Comparison of ENCODE assay signal across 37 cellular contexts in the genomic region with DNA sequence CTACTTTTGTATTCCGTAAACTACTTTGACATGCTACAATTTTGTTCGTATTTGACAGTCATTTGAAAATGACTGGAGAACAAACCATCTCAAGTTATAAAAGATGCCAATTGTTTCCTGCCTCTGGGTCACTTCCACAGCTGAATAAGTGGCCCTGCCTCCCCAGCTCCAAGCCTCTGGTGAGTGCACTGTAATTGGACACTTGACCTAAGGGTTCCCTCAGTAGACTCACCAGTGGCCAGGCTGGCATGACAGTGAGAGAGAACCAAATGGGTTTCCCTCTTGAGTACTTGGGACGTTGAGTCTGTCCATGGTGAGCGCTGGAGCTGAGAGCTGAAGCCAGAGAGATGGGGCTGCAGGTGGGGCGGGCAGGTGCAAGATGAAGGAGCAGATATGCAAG. TPM values are rescaled to one million over a fixed set of nuclear protein-coding genes. Genes with fewer than 3 reads are reported as not detected.
"Had no signal": no experiment of that assay in that cellular context is flagged by ENCODE, and none has a peak within 500 bp of the region (broad histone marks: within the 10 kb centered on the region; RNA-seq: fewer than 3 reads in every experiment).

No MANE protein-coding gene starts in this region.

- H3K36me3 Mint-ChIP-seq: activated CD4-positive, alpha-beta memory T cell treated with anti-CD3 and anti-CD28 coated beads for 36 hours; activated naive CD4-positive, alpha-beta T cell treated with anti-CD3 and anti-CD28 coated beads, Interleukin-2, amount 10 ng/mL, durations not matched to agents 7 days and 5 days; activated naive CD8-positive, alpha-beta T cell; brain had no signal

- ATAC-seq: activated naive CD8-positive, alpha-beta T cell treated with anti-CD3 and anti-CD28 coated beads, Interleukin-2, amount 50 U/mL, for 24 hours; Panc1 had no signal

- H3K4me3 Mint-ChIP-seq: activated B cell treated with CpG ODN at 0.5 μM for 24 hours; activated CD4-positive, alpha-beta memory T cell treated with anti-CD3 and anti-CD28 coated beads for 36 hours; activated naive CD4-positive, alpha-beta T cell treated with anti-CD3 and anti-CD28 coated beads, Interleukin-2, amount 10 ng/mL, durations not matched to agents 7 days and 5 days; activated naive CD8-positive, alpha-beta T cell; activated naive CD8-positive, alpha-beta T cell treated with anti-CD3 and anti-CD28 coated beads, Interleukin-2, amount 50 U/mL, for 24 hours; brain had no signal

- H3K4me3 ChIP-seq: MG63 had no signal

- DNase-seq: activated B cell treated with CpG ODN at 0.5 μM for 24 hours; activated CD4-positive, alpha-beta memory T cell treated with anti-CD3 and anti-CD28 coated beads for 36 hours; activated CD4-positive, alpha-beta T cell treated with anti-CD3 and anti-CD28 coated beads for 4 hours; activated CD4-positive, alpha-beta T cell treated with anti-CD3 and anti-CD28 coated beads, Interleukin-2, amount 50 U/mL, for 1 hour; activated CD4-positive, CD25-positive, alpha-beta regulatory T cell treated with anti-CD3 and anti-CD28 coated beads, Interleukin-2, amount 50 U/mL, for 72 hours; activated CD8-positive, alpha-beta memory T cell treated with anti-CD3 and anti-CD28 coated beads, Interleukin-2, amount 50 U/mL, for 48 hours; activated effector memory CD4-positive, alpha-beta T cell treated with Interleukin-2 at 50 U/mL for 16 hours; activated naive CD4-positive, alpha-beta T cell treated with anti-CD3 and anti-CD28 coated beads, Interleukin-2, amount 10 ng/mL, durations not matched to agents 7 days and 5 days; activated naive CD8-positive, alpha-beta T cell treated with anti-CD3 and anti-CD28 coated beads, Interleukin-2, amount 50 U/mL, for 24 hours; activated T-cell treated with anti-CD3 and anti-CD28 coated beads, Interleukin-2, amount 50 U/mL, for 48 hours; anterior cingulate cortex; caudate nucleus; Kasumi-1; KG1; MG63; NCI-H1048; NCI-H1105 treated with DMSO at 0.1 percent for 48 hours; NCI-H1436; NCI-H187; NCI-H2029 treated with DMSO at 0.1 percent for 48 hours; NCI-H2107; NCI-H226; NCI-H446 treated with DMSO at 0.1 percent for 48 hours; NCI-H526; NCI-H774; SIG-M5; SW 1271; T-helper 1 cell; T-helper 2 cell; T-helper 9 cell had no signal

- H3K9me3 ChIP-seq: MG63 had no signal

- H3K4me1 Mint-ChIP-seq: activated naive CD4-positive, alpha-beta T cell treated with anti-CD3 and anti-CD28 coated beads, Interleukin-2, amount 10 ng/mL, durations not matched to agents 7 days and 5 days; activated naive CD8-positive, alpha-beta T cell treated with anti-CD3 and anti-CD28 coated beads, Interleukin-2, amount 50 U/mL, for 24 hours; brain had no signal

- H3K27ac Mint-ChIP-seq: activated B cell treated with CpG ODN at 0.5 μM for 24 hours; activated CD4-positive, alpha-beta memory T cell treated with anti-CD3 and anti-CD28 coated beads for 36 hours; activated naive CD4-positive, alpha-beta T cell treated with anti-CD3 and anti-CD28 coated beads, Interleukin-2, amount 10 ng/mL, durations not matched to agents 7 days and 5 days; activated naive CD8-positive, alpha-beta T cell; activated naive CD8-positive, alpha-beta T cell treated with anti-CD3 and anti-CD28 coated beads, Interleukin-2, amount 50 U/mL, for 24 hours had no signal

- H3K36me3 ChIP-seq: MG63 had no signal

- H3K9me3 Mint-ChIP-seq: activated B cell treated with CpG ODN at 0.5 μM for 24 hours; activated CD4-positive, alpha-beta memory T cell treated with anti-CD3 and anti-CD28 coated beads for 36 hours; activated naive CD4-positive, alpha-beta T cell treated with anti-CD3 and anti-CD28 coated beads, Interleukin-2, amount 10 ng/mL, durations not matched to agents 7 days and 5 days; activated naive CD8-positive, alpha-beta T cell treated with anti-CD3 and anti-CD28 coated beads, Interleukin-2, amount 50 U/mL, for 24 hours had no signal

- H3K27ac ChIP-seq: VCaP had no signal

- H3K27me3 ChIP-seq: MG63 had no signal

RNA-seq across cellular contexts. Expression of gene SLC35D3, which starts 57.1 kb away (rescaled TPM):
- total RNA-seq: activated B cell treated with CpG ODN at 0.5 μM for 24 hours; activated CD4-positive, alpha-beta memory T cell treated with anti-CD3 and anti-CD28 coated beads for 36 hours; bronchial epithelial cell; RPMI7951; SK-MEL-5 had no signal
